ENCODE assay signal across 8 cellular contexts in genomic region chr2:213150315-213150951, GRCh38. TPM values are rescaled to one million over a fixed set of nuclear protein-coding genes. Genes with fewer than 3 reads are reported as not detected.
A peak's percentile ranks its signal among the peaks of the same experiment; 100 is the strongest.
DNase-seq lines count a peak whose midpoint lies in the region; ATAC-seq and TF ChIP-seq lines count a peak whose summit lies in the region.

No MANE protein-coding gene starts in this region.

- peaks cover 48% of the 10 kb centered on the region for H3K27me3 Mint-ChIP-seq in activated naive CD4-positive, alpha-beta T cell treated with anti-CD3 and anti-CD28 coated beads for 36 hours (ENCODE audit: low read depth)
- H3K27me3 Mint-ChIP-seq in activated B cell treated with CpG ODN at 0.5 μM for 24 hours: no peaks in the 10 kb centered on the region
- H3K27me3 Mint-ChIP-seq in progenitor cell of endocrine pancreas: no peaks in the 10 kb centered on the region

- H3K27ac Mint-ChIP-seq in activated naive CD4-positive, alpha-beta T cell treated with anti-CD3 and anti-CD28 coated beads for 36 hours: no peak overlapping the region
- peak overlapping the region in 1 of 2 donors; percentile 44 for H3K27ac Mint-ChIP-seq in activated naive CD4-positive, alpha-beta T cell treated with anti-CD3 and anti-CD28 coated beads, Interleukin-2, amount 50 U/mL, for 72 hours
- H3K27ac Mint-ChIP-seq in activated B cell treated with CpG ODN at 0.5 μM for 24 hours: peak overlapping the region; percentile 89
- peak overlapping the region; percentile 97 for H3K27ac Mint-ChIP-seq in progenitor cell of endocrine pancreas

- no peak for ATAC-seq in activated naive CD4-positive, alpha-beta T cell treated with anti-CD3 and anti-CD28 coated beads, Interleukin-2, amount 50 U/mL, for 72 hours
- no peak for ATAC-seq in activated B cell treated with CpG ODN at 0.5 μM for 24 hours (ENCODE audit: low read depth)
- ATAC-seq in left cardiac atrium: peak in 1 of 2 donors; percentile 5
- ATAC-seq in HG02763 (IDR thresholded peaks at IDR 0.05; ENCODE audit: unreplicated experiment): no peak
- no peak for ATAC-seq in GM19023 (IDR thresholded peaks at IDR 0.05; ENCODE audit: unreplicated experiment)

- intact Hi-C loops in activated naive CD4-positive, alpha-beta T cell treated with anti-CD3 and anti-CD28 coated beads for 36 hours (cut with micrococcal nuclease): loop anchor here (2.0 kb wide), 2 partner anchors 32 to 134 kb away; partner anchors contain the start of gene SPAG16
- intact Hi-C loops in activated B cell treated with CpG ODN at 0.5 μM for 24 hours (cut with micrococcal nuclease) (no loop called here), left cardiac atrium (cut with DNase I) (loop anchor here in 1 of 2 donors (5.0 kb wide), 1 partner anchor 373 kb away; no protein-coding TSS in a partner anchor)

- H3K4me1 Mint-ChIP-seq in activated naive CD4-positive, alpha-beta T cell treated with anti-CD3 and anti-CD28 coated beads for 36 hours (ENCODE audit: low read depth): peaks cover 17% of the 10 kb centered on the region
- H3K4me1 Mint-ChIP-seq in activated B cell treated with CpG ODN at 0.5 μM for 24 hours (peaks cover 57% of the 10 kb centered on the region), progenitor cell of endocrine pancreas (ENCODE audit: low read depth) (peaks cover 41% of the 10 kb centered on the region)

- H3K4me3 Mint-ChIP-seq in activated naive CD4-positive, alpha-beta T cell treated with anti-CD3 and anti-CD28 coated beads for 36 hours: peak overlapping the region; percentile 81
- peak overlapping the region; percentile 92 for H3K4me3 Mint-ChIP-seq in activated B cell treated with CpG ODN at 0.5 μM for 24 hours
- H3K4me3 Mint-ChIP-seq in progenitor cell of endocrine pancreas (ENCODE audit: low read depth): peak overlapping the region; percentile 95

- no peak for DNase-seq in activated naive CD4-positive, alpha-beta T cell treated with anti-CD3 and anti-CD28 coated beads for 36 hours
- DNase-seq in activated naive CD4-positive, alpha-beta T cell treated with anti-CD3 and anti-CD28 coated beads, Interleukin-2, amount 50 U/mL, for 72 hours (ENCODE audit: low spot score in 2 of 2): no peak
- DNase-seq in activated B cell treated with CpG ODN at 0.5 μM for 24 hours (no peak), left cardiac atrium (peak; percentile 22), progenitor cell of endocrine pancreas (ENCODE audit: low spot score, unreplicated experiment) (no peak), GM10248 (ENCODE audit: extremely low spot score) (no peak)

- no peaks in the 10 kb centered on the region for H3K9me3 Mint-ChIP-seq in activated naive CD4-positive, alpha-beta T cell treated with anti-CD3 and anti-CD28 coated beads for 36 hours
- no peaks in the 10 kb centered on the region for H3K9me3 Mint-ChIP-seq in activated naive CD4-positive, alpha-beta T cell treated with anti-CD3 and anti-CD28 coated beads, Interleukin-2, amount 50 U/mL, for 72 hours
- H3K9me3 Mint-ChIP-seq in activated B cell treated with CpG ODN at 0.5 μM for 24 hours: no peaks in the 10 kb centered on the region
- H3K9me3 Mint-ChIP-seq in progenitor cell of endocrine pancreas (ENCODE audit: low read depth): no peaks in the 10 kb centered on the region

- CTCF ChIA-PET in activated naive CD4-positive, alpha-beta T cell treated with anti-CD3 and anti-CD28 coated beads for 36 hours (lab: Charles Lee): interaction anchor here (1.0 to 1.1 kb wide), 2 partner anchors 287 to 420 kb away, joined by 3 to 4 read pairs; no protein-coding TSS in a partner anchor
- CTCF ChIA-PET in activated B cell treated with CpG ODN at 0.5 μM for 24 hours (lab: Charles Lee): interaction anchor here (1.0 to 6.3 kb wide), 5 partner anchors 10 to 376 kb away, joined by 3 to 86 read pairs (median 4); no protein-coding TSS in a partner anchor
- CTCF ChIA-PET in GM10248 (lab: Yijun Ruan, JAX): interaction anchor here (1.2 to 3.2 kb wide), 7 partner anchors 10 to 133 kb away, joined by 3 to 32 read pairs (median 5); no protein-coding TSS in a partner anchor

- no peak for TF ChIP-seq CTCF in activated B cell treated with CpG ODN at 0.5 μM for 24 hours (IDR thresholded peaks at IDR 0.05)
- TF ChIP-seq CTCF in progenitor cell of endocrine pancreas (IDR thresholded peaks at IDR 0.05; ENCODE audit: unreplicated experiment): no peak
- no peak for TF ChIP-seq CTCF in GM10248 (IDR thresholded peaks at IDR 0.05; ENCODE audit: control extremely low read depth, extremely low read depth, low read depth, missing control alignments)

- no peaks in the 10 kb centered on the region for H3K36me3 Mint-ChIP-seq in activated naive CD4-positive, alpha-beta T cell treated with anti-CD3 and anti-CD28 coated beads for 36 hours (ENCODE audit: low read depth)
- H3K36me3 Mint-ChIP-seq in activated naive CD4-positive, alpha-beta T cell treated with anti-CD3 and anti-CD28 coated beads, Interleukin-2, amount 50 U/mL, for 72 hours: peaks cover 6% of the 10 kb centered on the region in 2 donors
- H3K36me3 Mint-ChIP-seq in activated B cell treated with CpG ODN at 0.5 μM for 24 hours (ENCODE audit: low read depth): peaks cover 12% of the 10 kb centered on the region
- H3K36me3 Mint-ChIP-seq in progenitor cell of endocrine pancreas (ENCODE audit: insufficient read depth): no peaks in the 10 kb centered on the region

- POLR2A ChIA-PET in activated B cell treated with CpG ODN at 0.5 μM for 24 hours (lab: Charles Lee): interaction anchor here (0.7 to 3.2 kb wide), 15 partner anchors 10 to 373 kb away, joined by 3 to 52 read pairs (median 5); partner anchors contain the start of gene SPAG16
- POLR2A ChIA-PET in GM10248 (lab: Yijun Ruan, JAX): interaction anchor here (0.6 to 1.0 kb wide), 2 partner anchors 132 to 149 kb away, joined by 3 to 6 read pairs; no protein-coding TSS in a partner anchor

RNA-seq across cellular contexts. Expression of gene IKZF2, which starts 1.0 kb away (rescaled TPM):
- total RNA-seq in activated naive CD4-positive, alpha-beta T cell treated with anti-CD3 and anti-CD28 coated beads for 36 hours: 1 to 10 TPM; 1.6 to 1.7 TPM
- total RNA-seq in activated naive CD4-positive, alpha-beta T cell treated with anti-CD3 and anti-CD28 coated beads, Interleukin-2, amount 50 U/mL, for 72 hours: 1 to 10 TPM; 1.8 to 8.9 TPM
- total RNA-seq in activated B cell treated with CpG ODN at 0.5 μM for 24 hours (51.5 and 60.2 TPM in 2 replicates), left cardiac atrium (1 to 10 TPM; 3.8 to 6.3 TPM), progenitor cell of endocrine pancreas (21.3 and 21.9 TPM in 2 replicates)
